In the genomic region with DNA sequence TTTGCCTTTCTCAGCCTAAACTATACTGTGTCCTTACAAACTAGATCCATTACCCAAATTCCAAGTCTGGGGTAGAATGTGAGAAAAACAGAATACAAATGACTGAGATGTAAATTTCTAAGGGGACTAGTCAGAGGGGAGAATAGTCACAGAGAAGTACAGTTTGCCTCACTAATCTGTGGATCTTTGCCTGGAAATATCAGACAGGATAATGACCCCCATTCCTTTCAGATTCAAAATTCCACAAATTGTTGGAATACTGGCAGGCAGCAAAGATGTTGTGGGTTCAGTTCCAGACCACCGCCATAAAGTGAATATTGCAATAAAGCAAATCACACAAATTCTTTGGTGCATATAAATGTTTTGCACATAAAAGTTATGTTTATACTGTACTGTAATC, we compare ENCODE assay signal across 27 cellular contexts.
"Had no signal": no experiment of that assay in that cellular context is flagged by ENCODE, and none has a peak within 500 bp of the region (broad histone marks: within the 10 kb centered on the region; RNA-seq: fewer than 3 reads in every experiment).

No MANE protein-coding gene starts in this region.

- H3K36me3 Mint-ChIP-seq: activated CD8-positive, alpha-beta memory T cell treated with anti-CD3 and anti-CD28 coated beads, Interleukin-2, amount 10 ng/mL, durations not matched to agents 7 days and 5 days had no signal

- H3K4me3 ChIP-seq: colonic mucosa, dorsolateral prefrontal cortex, esophagus muscularis mucosa, gastroesophageal sphincter, ovary, psoas muscle, right lobe of liver, smooth muscle cell, thoracic aorta, upper lobe of left lung had no signal

- H3K4me2 ChIP-seq: smooth muscle cell had no signal

- H3K36me3 ChIP-seq: colonic mucosa, esophagus muscularis mucosa, gastroesophageal sphincter, ovary, right lobe of liver, thoracic aorta, upper lobe of left lung had no signal

- H3K9me3 ChIP-seq: colonic mucosa, ovary, right lobe of liver, thoracic aorta, upper lobe of left lung had no signal

- H3K27me3 Mint-ChIP-seq: activated CD8-positive, alpha-beta memory T cell treated with anti-CD3 and anti-CD28 coated beads, Interleukin-2, amount 10 ng/mL, durations not matched to agents 7 days and 5 days had no signal

- DNase-seq: activated CD4-positive, alpha-beta T cell treated with anti-CD3 and anti-CD28 coated beads, Interleukin-2, amount 10 ng/mL, durations not matched to agents 7 days and 5 days; activated CD4-positive, CD25-positive, alpha-beta regulatory T cell treated with anti-CD3 and anti-CD28 coated beads, Interleukin-2, amount 50 U/mL, for 72 hours; activated CD8-positive, alpha-beta memory T cell treated with anti-CD3 and anti-CD28 coated beads, Interleukin-2, amount 10 ng/mL, durations not matched to agents 7 days and 5 days; activated CD8-positive, alpha-beta T cell treated with anti-CD3 and anti-CD28 coated beads for 36 hours; activated gamma-delta T cell treated with Interleukin-2 at 50 U/mL for 16 hours; activated T-cell treated with anti-CD3 and anti-CD28 coated beads for 4 hours; aorta; colonic mucosa; dorsolateral prefrontal cortex; effector memory CD8-positive, alpha-beta T cell; head of caudate nucleus; left cardiac atrium; ovary; psoas muscle; right lobe of liver; stimulated activated CD4-positive, alpha-beta T cell treated with anti-CD3 and anti-CD28 coated beads, Interleukin-15, amount 100 ng/mL, for 24 hours; stimulated activated naive CD4-positive, alpha-beta T cell; upper lobe of left lung had no signal

- H3K27me3 ChIP-seq: colonic mucosa, esophagus muscularis mucosa, gastroesophageal sphincter, ovary, right lobe of liver, upper lobe of left lung had no signal

- H3K27ac Mint-ChIP-seq: activated CD4-positive, alpha-beta T cell treated with anti-CD3 and anti-CD28 coated beads, Interleukin-2, amount 10 ng/mL, durations not matched to agents 7 days and 5 days; activated CD8-positive, alpha-beta memory T cell treated with anti-CD3 and anti-CD28 coated beads, Interleukin-2, amount 10 ng/mL, durations not matched to agents 7 days and 5 days; activated CD8-positive, alpha-beta T cell treated with anti-CD3 and anti-CD28 coated beads for 36 hours; activated naive CD4-positive, alpha-beta T cell treated with anti-CD3 and anti-CD28 coated beads, Interleukin-2, amount 50 U/mL, for 24 hours; activated T-helper 1 cell treated with anti-CD3 and anti-CD28 coated beads, Interleukin-12 subunit alpha, Interleukin-12 subunit beta, Interleukin-2, Interleukin-4 antibody, amounts not matched to agents 30 ng/mL and 10 ng/mL and 1 ng/mL, durations not matched to agents 14 hours and 24 hours and 36 hours; effector memory CD8-positive, alpha-beta T cell; natural killer cell treated with Interleukin-12 subunit alpha and Interleukin-12 subunit beta and Interleukin-15 and Interleukin-18, amount 100 ng/mL, for 72 hours; T-helper 2 cell treated with Interferon-gamma antibody and Interleukin-4, amounts not matched to agents 5 μg/mL and 100 μg/mL, for 36 hours had no signal

- H3K4me3 Mint-ChIP-seq: activated CD4-positive, alpha-beta T cell treated with anti-CD3 and anti-CD28 coated beads, Interleukin-2, amount 10 ng/mL, durations not matched to agents 7 days and 5 days; activated CD8-positive, alpha-beta memory T cell treated with anti-CD3 and anti-CD28 coated beads, Interleukin-2, amount 10 ng/mL, durations not matched to agents 7 days and 5 days; activated CD8-positive, alpha-beta T cell treated with anti-CD3 and anti-CD28 coated beads for 36 hours; activated naive CD4-positive, alpha-beta T cell treated with anti-CD3 and anti-CD28 coated beads, Interleukin-2, amount 50 U/mL, for 24 hours; activated T-helper 1 cell treated with anti-CD3 and anti-CD28 coated beads, Interleukin-12 subunit alpha, Interleukin-12 subunit beta, Interleukin-2, Interleukin-4 antibody, amounts not matched to agents 30 ng/mL and 10 ng/mL and 1 ng/mL, durations not matched to agents 14 hours and 24 hours and 36 hours; effector memory CD8-positive, alpha-beta T cell; natural killer cell treated with Interleukin-12 subunit alpha and Interleukin-12 subunit beta and Interleukin-15 and Interleukin-18, amount 100 ng/mL, for 72 hours; T-helper 2 cell treated with Interferon-gamma antibody and Interleukin-4, amounts not matched to agents 5 μg/mL and 100 μg/mL, for 36 hours had no signal

- H3K4me1 ChIP-seq: colonic mucosa, esophagus muscularis mucosa, gastroesophageal sphincter, psoas muscle, right lobe of liver, upper lobe of left lung had no signal

- H3K27ac ChIP-seq: colonic mucosa, dorsolateral prefrontal cortex, esophagus muscularis mucosa, gastroesophageal sphincter, ovary, psoas muscle, right lobe of liver, thoracic aorta, upper lobe of left lung, VCaP had no signal

- ATAC-seq: activated CD8-positive, alpha-beta memory T cell treated with anti-CD3 and anti-CD28 coated beads, Interleukin-2, amount 10 ng/mL, durations not matched to agents 7 days and 5 days; activated CD8-positive, alpha-beta T cell treated with anti-CD3 and anti-CD28 coated beads for 36 hours; effector memory CD8-positive, alpha-beta T cell; gastroesophageal sphincter; left cardiac atrium; natural killer cell treated with Interleukin-12 subunit alpha and Interleukin-12 subunit beta and Interleukin-15 and Interleukin-18, amount 100 ng/mL, for 72 hours; psoas muscle; right lobe of liver had no signal

- H3K4me1 Mint-ChIP-seq: activated CD4-positive, alpha-beta T cell treated with anti-CD3 and anti-CD28 coated beads, Interleukin-2, amount 10 ng/mL, durations not matched to agents 7 days and 5 days; activated CD8-positive, alpha-beta memory T cell treated with anti-CD3 and anti-CD28 coated beads, Interleukin-2, amount 10 ng/mL, durations not matched to agents 7 days and 5 days; activated naive CD4-positive, alpha-beta T cell treated with anti-CD3 and anti-CD28 coated beads, Interleukin-2, amount 50 U/mL, for 24 hours had no signal
